ENCODE assay signal across 22 cellular contexts in the genomic region with DNA sequence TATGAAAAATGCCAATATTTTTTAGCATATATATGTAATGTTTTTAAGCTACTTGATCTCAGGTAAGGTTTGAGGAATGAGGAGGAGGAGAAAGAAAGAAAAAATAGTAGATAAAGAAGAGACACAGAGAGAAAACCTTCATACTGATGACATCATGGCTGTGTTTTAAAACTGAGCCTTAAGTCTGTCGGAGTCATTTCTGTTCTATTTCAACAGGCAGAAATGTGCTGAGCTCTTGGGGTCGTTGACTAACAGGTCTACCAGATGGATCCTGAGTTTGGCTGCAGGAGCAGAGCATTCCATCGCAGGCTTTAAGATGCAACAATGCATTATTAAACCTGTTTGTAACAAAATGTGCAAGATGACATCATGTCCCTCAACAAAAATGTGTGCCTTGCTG.
"Had no signal": no experiment of that assay in that cellular context is flagged by ENCODE, and none has a peak within 500 bp of the region (broad histone marks: within the 10 kb centered on the region; RNA-seq: fewer than 3 reads in every experiment).

No MANE protein-coding gene starts in this region.

- H3K36me3 ChIP-seq: MG63 had no signal

- H3K27me3 ChIP-seq: MG63 had no signal

- H3K4me3 ChIP-seq: MG63 had no signal

- H3K27ac ChIP-seq: HL-60 had no signal

- DNase-seq: Karpas-422, KG1, MG63, NCI-H1092 treated with DMSO at 0.1 percent for 48 hours, NCI-H1436, NCI-H187, NCI-H2029, NCI-H2081 treated with DMSO at 0.1 percent for 48 hours, NCI-H2171, NCI-H226, NCI-H446, NCI-H510A, NCI-H524 treated with DMSO at 0.1 percent for 48 hours, NCI-H69, NCI-H774, RPMI8226, SHP77, SK-N-SH, SW 1271 had no signal

- FAIRE-seq: HTR-8/SVneo, RCC 7860 had no signal

- H3K9me3 ChIP-seq: MG63, SK-N-SH had no signal

- H3K4me2 ChIP-seq: SK-N-SH had no signal
